18 cellular contexts compared by ENCODE assay signal in genomic region chr5:136056771-136057335, GRCh38. TPM values are rescaled to one million over a fixed set of nuclear protein-coding genes. Genes with fewer than 3 reads are reported as not detected.
DNase-seq lines count a peak whose midpoint lies in the region; TF ChIP-seq lines count a peak whose summit lies in the region.
"Had no signal": no experiment of that assay in that cellular context is flagged by ENCODE, and none has a peak within 500 bp of the region (broad histone marks: within the 10 kb centered on the region; RNA-seq: fewer than 3 reads in every experiment).

No MANE protein-coding gene starts in this region.

- H3K27ac ChIP-seq in muscle layer of duodenum (ENCODE audit: low read length): peak overlapping the region; percentile 75

- in situ Hi-C loops in GM13976 (cut with MboI; ENCODE audit: low sequenced_read_pairs, unreplicated experiment): no loop called here

- H3K36me3 ChIP-seq in muscle layer of duodenum (ENCODE audit: control insufficient read depth in 1 of 2, insufficient read depth in 2 of 2, low read length in 2 of 2): peaks cover 6 to 17% of the 10 kb centered on the region in 2 donors
- H3K36me3 ChIP-seq: ovary had no signal

- H3K9me3 ChIP-seq in muscle layer of duodenum (ENCODE audit: control insufficient read depth in 1 of 2, low read length in 2 of 2): no peaks in the 10 kb centered on the region
- H3K9me3 ChIP-seq: ovary had no signal

- intact Hi-C loops in activated CD4-positive, alpha-beta memory T cell treated with anti-CD3 and anti-CD28 coated beads for 36 hours (cut with micrococcal nuclease): no loop called here
- intact Hi-C loops in dendritic cell treated with granulocyte-macrophage colony-stimulating factor and Interleukin-4, amounts not matched to agents 40 ng/mL and 50 ng/mL, for 4 days (cut with micrococcal nuclease): no loop called here

- no peaks in the 10 kb centered on the region for H3K36me3 Mint-ChIP-seq in activated CD4-positive, alpha-beta memory T cell treated with anti-CD3 and anti-CD28 coated beads for 36 hours
- no peaks in the 10 kb centered on the region for H3K36me3 Mint-ChIP-seq in activated CD4-positive, alpha-beta memory T cell treated with anti-CD3 and anti-CD28 coated beads, Interleukin-2, amount 10 ng/mL, durations not matched to agents 7 days and 5 days (ENCODE audit: low read depth)
- peaks cover 100% of the 10 kb centered on the region for H3K36me3 Mint-ChIP-seq in dendritic cell treated with granulocyte-macrophage colony-stimulating factor and Interleukin-4, amounts not matched to agents 40 ng/mL and 50 ng/mL, for 4 days (ENCODE audit: low read depth)
- peaks cover 30% of the 10 kb centered on the region for H3K36me3 Mint-ChIP-seq in type B pancreatic cell
- H3K36me3 Mint-ChIP-seq: activated naive CD8-positive, alpha-beta T cell treated with anti-CD3 and anti-CD28 coated beads, Interleukin-2, amount 10 ng/mL, durations not matched to agents 7 days and 5 days; CD4-positive, CD25-positive, alpha-beta regulatory T cell had no signal

- TF ChIP-seq CTCF in type B pancreatic cell (conservative IDR thresholded peaks at IDR 0.05): no peak
- TF ChIP-seq CTCF in GM13976 (IDR thresholded peaks at IDR 0.05; ENCODE audit: borderline replicate concordance, control extremely low read depth, extremely low read depth, insufficient read depth, missing control alignments): no peak

- H3K4me1 ChIP-seq in muscle layer of duodenum (ENCODE audit: control insufficient read depth in 1 of 2, insufficient read depth in 2 of 2, low read length in 2 of 2): peaks cover 3 to 38% of the 10 kb centered on the region in 2 donors

- CTCF ChIA-PET in activated CD4-positive, alpha-beta memory T cell treated with anti-CD3 and anti-CD28 coated beads for 36 hours (lab: Charles Lee): interaction anchor here (1.6 kb wide), 1 partner anchor 20 kb away, joined by 4 read pairs; no protein-coding TSS in a partner anchor
- CTCF ChIA-PET in activated CD4-positive, alpha-beta memory T cell treated with anti-CD3 and anti-CD28 coated beads, Interleukin-2, amount 10 ng/mL, durations not matched to agents 7 days and 5 days (lab: Charles Lee): no interaction called here

- H3K27me3 Mint-ChIP-seq in activated CD4-positive, alpha-beta memory T cell treated with anti-CD3 and anti-CD28 coated beads for 36 hours: no peaks in the 10 kb centered on the region
- peaks cover 2% of the 10 kb centered on the region for H3K27me3 Mint-ChIP-seq in activated CD4-positive, alpha-beta memory T cell treated with anti-CD3 and anti-CD28 coated beads, Interleukin-2, amount 10 ng/mL, durations not matched to agents 7 days and 5 days
- H3K27me3 Mint-ChIP-seq in dendritic cell treated with granulocyte-macrophage colony-stimulating factor and Interleukin-4, amounts not matched to agents 40 ng/mL and 50 ng/mL, for 4 days: no peaks in the 10 kb centered on the region
- peaks cover 12% of the 10 kb centered on the region for H3K27me3 Mint-ChIP-seq in type B pancreatic cell
- H3K27me3 Mint-ChIP-seq: CD4-positive, CD25-positive, alpha-beta regulatory T cell had no signal

- no peaks in the 10 kb centered on the region for H3K27me3 ChIP-seq in muscle layer of duodenum (ENCODE audit: low read depth, low read length)
- H3K27me3 ChIP-seq: ovary had no signal

- peak; percentile 2 for DNase-seq in activated CD4-positive, alpha-beta memory T cell treated with anti-CD3 and anti-CD28 coated beads for 36 hours
- DNase-seq in activated CD4-positive, alpha-beta memory T cell treated with anti-CD3 and anti-CD28 coated beads, Interleukin-2, amount 10 ng/mL, durations not matched to agents 7 days and 5 days: no peak
- no peak for DNase-seq in type B pancreatic cell (ENCODE audit: extremely low spot score, unreplicated experiment)
- DNase-seq in T1000 (lab: John Stamatoyannopoulos, UW): no peak
- DNase-seq in DMS79 treated with DMSO at 0.1 percent for 48 hours (lab: John Stamatoyannopoulos, UW): no peak
- DNase-seq in GM13976 (ENCODE audit: low spot score): no peak
- DNase-seq: activated CD4-positive, alpha-beta T cell treated with anti-CD3 and anti-CD28 coated beads, Interleukin-2, amount 50 U/mL, for 4 hours; activated naive CD8-positive, alpha-beta T cell treated with anti-CD3 and anti-CD28 coated beads, Interleukin-2, amount 10 ng/mL, durations not matched to agents 7 days and 5 days; activated T-cell treated with anti-CD3 and anti-CD28 coated beads, Interleukin-2, amount 50 U/mL, for 48 hours; CD4-positive, CD25-positive, alpha-beta regulatory T cell; central memory CD4-positive, alpha-beta T cell; Karpas-422; midbrain; NCI-H1436; NCI-H2227 treated with DMSO at 0.1 percent for 48 hours; ovary had no signal

- no peak overlapping the region for H3K4me3 Mint-ChIP-seq in activated CD4-positive, alpha-beta memory T cell treated with anti-CD3 and anti-CD28 coated beads for 36 hours
- H3K4me3 Mint-ChIP-seq in activated CD4-positive, alpha-beta memory T cell treated with anti-CD3 and anti-CD28 coated beads, Interleukin-2, amount 10 ng/mL, durations not matched to agents 7 days and 5 days: no peak overlapping the region
- no peak overlapping the region for H3K4me3 Mint-ChIP-seq in dendritic cell treated with granulocyte-macrophage colony-stimulating factor and Interleukin-4, amounts not matched to agents 40 ng/mL and 50 ng/mL, for 4 days
- H3K4me3 Mint-ChIP-seq in type B pancreatic cell: no peak overlapping the region
- H3K4me3 Mint-ChIP-seq: activated naive CD8-positive, alpha-beta T cell treated with anti-CD3 and anti-CD28 coated beads, Interleukin-2, amount 10 ng/mL, durations not matched to agents 7 days and 5 days; CD4-positive, CD25-positive, alpha-beta regulatory T cell had no signal

- no peak overlapping the region for H3K27ac Mint-ChIP-seq in activated CD4-positive, alpha-beta memory T cell treated with anti-CD3 and anti-CD28 coated beads for 36 hours
- H3K27ac Mint-ChIP-seq in activated CD4-positive, alpha-beta memory T cell treated with anti-CD3 and anti-CD28 coated beads, Interleukin-2, amount 10 ng/mL, durations not matched to agents 7 days and 5 days: no peak overlapping the region
- peak overlapping the region; percentile 37 for H3K27ac Mint-ChIP-seq in dendritic cell treated with granulocyte-macrophage colony-stimulating factor and Interleukin-4, amounts not matched to agents 40 ng/mL and 50 ng/mL, for 4 days
- peak overlapping the region; percentile 63 for H3K27ac Mint-ChIP-seq in type B pancreatic cell
- H3K27ac Mint-ChIP-seq: activated naive CD8-positive, alpha-beta T cell treated with anti-CD3 and anti-CD28 coated beads, Interleukin-2, amount 10 ng/mL, durations not matched to agents 7 days and 5 days had no signal

- POLR2A ChIA-PET in activated CD4-positive, alpha-beta memory T cell treated with anti-CD3 and anti-CD28 coated beads for 36 hours (lab: Charles Lee): no interaction called here
- POLR2A ChIA-PET in activated CD4-positive, alpha-beta memory T cell treated with anti-CD3 and anti-CD28 coated beads, Interleukin-2, amount 10 ng/mL, durations not matched to agents 7 days and 5 days (lab: Charles Lee): no interaction called here

- H3K4me3 ChIP-seq in muscle layer of duodenum (ENCODE audit: low read depth in 1 of 2, low read length in 2 of 2): no peak overlapping the region
- H3K4me3 ChIP-seq: ovary had no signal

- H3K9me3 Mint-ChIP-seq in activated CD4-positive, alpha-beta memory T cell treated with anti-CD3 and anti-CD28 coated beads for 36 hours: no peaks in the 10 kb centered on the region
- no peaks in the 10 kb centered on the region for H3K9me3 Mint-ChIP-seq in activated CD4-positive, alpha-beta memory T cell treated with anti-CD3 and anti-CD28 coated beads, Interleukin-2, amount 10 ng/mL, durations not matched to agents 7 days and 5 days
- no peaks in the 10 kb centered on the region for H3K9me3 Mint-ChIP-seq in dendritic cell treated with granulocyte-macrophage colony-stimulating factor and Interleukin-4, amounts not matched to agents 40 ng/mL and 50 ng/mL, for 4 days
- peaks cover 7% of the 10 kb centered on the region for H3K9me3 Mint-ChIP-seq in type B pancreatic cell
- H3K9me3 Mint-ChIP-seq: activated naive CD8-positive, alpha-beta T cell treated with anti-CD3 and anti-CD28 coated beads, Interleukin-2, amount 10 ng/mL, durations not matched to agents 7 days and 5 days; CD4-positive, CD25-positive, alpha-beta regulatory T cell had no signal

- no peaks in the 10 kb centered on the region for H3K4me1 Mint-ChIP-seq in activated CD4-positive, alpha-beta memory T cell treated with anti-CD3 and anti-CD28 coated beads for 36 hours (ENCODE audit: low read depth)
- H3K4me1 Mint-ChIP-seq in activated CD4-positive, alpha-beta memory T cell treated with anti-CD3 and anti-CD28 coated beads, Interleukin-2, amount 10 ng/mL, durations not matched to agents 7 days and 5 days: peaks cover 1% of the 10 kb centered on the region
- peaks cover 57% of the 10 kb centered on the region for H3K4me1 Mint-ChIP-seq in dendritic cell treated with granulocyte-macrophage colony-stimulating factor and Interleukin-4, amounts not matched to agents 40 ng/mL and 50 ng/mL, for 4 days (ENCODE audit: low read depth)
- peaks cover 66% of the 10 kb centered on the region for H3K4me1 Mint-ChIP-seq in type B pancreatic cell (ENCODE audit: unreplicated experiment)
- H3K4me1 Mint-ChIP-seq: activated naive CD8-positive, alpha-beta T cell treated with anti-CD3 and anti-CD28 coated beads, Interleukin-2, amount 10 ng/mL, durations not matched to agents 7 days and 5 days had no signal

RNA-seq across cellular contexts. Expression of gene TGFBI, which starts 28.1 kb away (rescaled TPM):
- under 1 TPM; 0.58 to 0.97 TPM for total RNA-seq in activated CD4-positive, alpha-beta memory T cell treated with anti-CD3 and anti-CD28 coated beads for 36 hours
- total RNA-seq in activated CD4-positive, alpha-beta memory T cell treated with anti-CD3 and anti-CD28 coated beads, Interleukin-2, amount 10 ng/mL, durations not matched to agents 7 days and 5 days: not detected
- 71.4 and 302 TPM in 2 replicates for total RNA-seq in type B pancreatic cell (ENCODE audit: low replicate concordance)

Comparison
In these comparisons a context has a peak if more than half of its experiments do, and no peak if none do; other contexts are left out.
1. H3K27ac Mint-ChIP-seq: peak in dendritic cell treated with granulocyte-macrophage colony-stimulating factor and Interleukin-4, amounts not matched to agents 40 ng/mL and 50 ng/mL, for 4 days (single experiment) and type B pancreatic cell (single experiment); none in activated CD4-positive, alpha-beta memory T cell treated with anti-CD3 and anti-CD28 coated beads for 36 hours (single experiment) and activated CD4-positive, alpha-beta memory T cell treated with anti-CD3 and anti-CD28 coated beads, Interleukin-2, amount 10 ng/mL, durations not matched to agents 7 days and 5 days (single experiment).
2. RNA of gene TGFBI, which starts 28.1 kb away (total RNA-seq): 71.4 to 302 TPM in type B pancreatic cell; 0.58 to 0.97 TPM in activated CD4-positive, alpha-beta memory T cell treated with anti-CD3 and anti-CD28 coated beads for 36 hours and not detected in activated CD4-positive, alpha-beta memory T cell treated with anti-CD3 and anti-CD28 coated beads, Interleukin-2, amount 10 ng/mL, durations not matched to agents 7 days and 5 days; every median in the first group is over 10 times any median in the second.